In genomic region chr3:49802719-49803463, GRCh38 we compare ENCODE assay signal across 8 cellular contexts. TPM values are rescaled to one million over a fixed set of nuclear protein-coding genes. Genes with fewer than 3 reads are reported as not detected.
DNase-seq lines count a peak whose midpoint lies in the region; ATAC-seq and TF ChIP-seq lines count a peak whose summit lies in the region.

Gene INKA1, plus strand, starts transcription at chr3:49803261. Its CDS starts 132 bp downstream, at chr3:49803393.

- H3K36me3 Mint-ChIP-seq in neural progenitor cell = no peaks in the 10 kb centered on the region

- no peaks in the 10 kb centered on the region for H3K79me2 ChIP-seq in neural progenitor cell (ENCODE audit: low read depth)

- no peaks in the 10 kb centered on the region for H3K9me3 Mint-ChIP-seq in neural progenitor cell

- peaks cover 26% of the 10 kb centered on the region for H3K27me3 Mint-ChIP-seq in neural progenitor cell (ENCODE audit: insufficient read depth, low read depth)

- H4K20me1 ChIP-seq in neural progenitor cell (ENCODE audit: low read depth) = peaks cover 3% of the 10 kb centered on the region

- DNase-seq in DMS79 treated with DMSO at 0.1 percent for 48 hours (lab: John Stamatoyannopoulos, UW) (peak; percentile 49), RWPE1 (ENCODE audit: low spot score) (peak; percentile 77), activated gamma-delta T cell (lab: John Stamatoyannopoulos, UW) (peak; percentile 66), foreskin fibroblast (peak; percentile 74 to 94), neural progenitor cell (ENCODE audit: low spot score) (peak; percentile 96)
- DNase-seq in Jurkat, Clone E6-1 (ENCODE audit: low read depth, low spot score) = peak; percentile 77

- peak within 1 kb of the TSS; percentile 44 for H3K27ac Mint-ChIP-seq in neural progenitor cell

- H3K4me3 ChIP-seq in Jurkat, Clone E6-1 (ENCODE audit: low read length) = peak within 1 kb of the TSS; percentile 83
- H3K4me3 ChIP-seq in foreskin fibroblast (ENCODE audit: low read depth in 1 of 2, low read length in 2 of 2) (peak within 1 kb of the TSS; percentile 74 to 95), neural progenitor cell (peak within 1 kb of the TSS; percentile 62), stomach smooth muscle (ENCODE audit: low read length in 2 of 2) (peak within 1 kb of the TSS; percentile 81 to 93)

- H2AFZ ChIP-seq in neural progenitor cell (replicated peaks) = peak within 1 kb of the TSS; percentile 98

- no peaks in the 10 kb centered on the region for H3K36me3 ChIP-seq in neural progenitor cell
- no peaks in the 10 kb centered on the region for H3K36me3 ChIP-seq in stomach smooth muscle (ENCODE audit: control insufficient read depth in 2 of 2, insufficient read depth in 2 of 2, low read length in 2 of 2)

- H3K4me1 Mint-ChIP-seq in neural progenitor cell = peaks cover 18% of the 10 kb centered on the region

- H3K4me2 ChIP-seq in neural progenitor cell = peak within 1 kb of the TSS; percentile 87

- peak; percentile 92 for TF ChIP-seq CTCF in RWPE1 (conservative IDR thresholded peaks at IDR 0.05; ENCODE audit: low read depth)
- TF ChIP-seq CTCF in foreskin fibroblast (IDR thresholded peaks at IDR 0.05; ENCODE audit: low read depth, low read length) = peak; percentile 84
- peak; percentile 82 for TF ChIP-seq CTCF in neural progenitor cell (IDR thresholded peaks at IDR 0.05)

- H3K4me3 Mint-ChIP-seq in neural progenitor cell = peak within 1 kb of the TSS; percentile 92

- peak; percentile 61 for ATAC-seq in GM21529 (IDR thresholded peaks at IDR 0.05; ENCODE audit: unreplicated experiment)

- POLR2A ChIA-PET in RWPE1 (lab: Yijun Ruan, JAX; ENCODE audit: low non-redundant PET) = interaction anchor here (0.6 to 0.7 kb wide), 3 partner anchors 47 to 103 kb away, joined by 3 to 9 read pairs (median 4); no protein-coding TSS in a partner anchor

- H3K27me3 ChIP-seq in neural progenitor cell (peaks cover 40% of the 10 kb centered on the region), stomach smooth muscle (ENCODE audit: control insufficient read depth in 1 of 2, insufficient read depth in 2 of 2, low read length in 2 of 2) (no peaks in the 10 kb centered on the region)

- H3K9me3 ChIP-seq in neural progenitor cell (ENCODE audit: low read depth) (no peaks in the 10 kb centered on the region), stomach smooth muscle (ENCODE audit: control insufficient read depth in 2 of 2, low read length in 2 of 2) (no peaks in the 10 kb centered on the region)

- H3K27ac ChIP-seq in RWPE1 (peak within 1 kb of the TSS; percentile 98), neural progenitor cell (no peak within 1 kb of the TSS), stomach smooth muscle (ENCODE audit: low read length) (peak within 1 kb of the TSS; percentile 62)

- H3K9ac ChIP-seq in neural progenitor cell = no peak within 1 kb of the TSS
- peak within 1 kb of the TSS; percentile 62 to 74 for H3K9ac ChIP-seq in stomach smooth muscle (ENCODE audit: low read length in 2 of 2)

- H3F3A ChIP-seq in neural progenitor cell (ENCODE audit: low read depth) = peaks cover 18% of the 10 kb centered on the region

- H3K4me1 ChIP-seq in neural progenitor cell = peaks cover 22% of the 10 kb centered on the region
- H3K4me1 ChIP-seq in stomach smooth muscle (ENCODE audit: control insufficient read depth, insufficient read depth, low read length) = peaks cover 50% of the 10 kb centered on the region

- CTCF ChIA-PET in RWPE1 (lab: Yijun Ruan, JAX) = interaction anchor here (0.6 to 5.7 kb wide), 5 partner anchors 11 to 49 kb away, joined by 3 to 40 read pairs (median 4); partner anchors contain the start of gene UBA7

RNA-seq across cellular contexts. Expression of gene INKA1, which starts in this region (rescaled TPM):
- polyA plus RNA-seq in Jurkat, Clone E6-1 (2012; ENCODE audit: insufficient read depth, insufficient read length) = 3.4 TPM
- 0.84 TPM in 1 of 2 replicates, not detected in the other for total RNA-seq in neural progenitor cell (ENCODE audit: low replicate concordance)

Comparison
In these comparisons a context has a peak if more than half of its experiments do, and no peak if none do; other contexts are left out.
1. Peak in DNase-seq, H3K4me3 ChIP-seq and H3K4me2 ChIP-seq in neural progenitor cell; RNA of the gene not detected or under 1 TPM.